ENCODE assay signal across 17 cellular contexts in the genomic region with DNA sequence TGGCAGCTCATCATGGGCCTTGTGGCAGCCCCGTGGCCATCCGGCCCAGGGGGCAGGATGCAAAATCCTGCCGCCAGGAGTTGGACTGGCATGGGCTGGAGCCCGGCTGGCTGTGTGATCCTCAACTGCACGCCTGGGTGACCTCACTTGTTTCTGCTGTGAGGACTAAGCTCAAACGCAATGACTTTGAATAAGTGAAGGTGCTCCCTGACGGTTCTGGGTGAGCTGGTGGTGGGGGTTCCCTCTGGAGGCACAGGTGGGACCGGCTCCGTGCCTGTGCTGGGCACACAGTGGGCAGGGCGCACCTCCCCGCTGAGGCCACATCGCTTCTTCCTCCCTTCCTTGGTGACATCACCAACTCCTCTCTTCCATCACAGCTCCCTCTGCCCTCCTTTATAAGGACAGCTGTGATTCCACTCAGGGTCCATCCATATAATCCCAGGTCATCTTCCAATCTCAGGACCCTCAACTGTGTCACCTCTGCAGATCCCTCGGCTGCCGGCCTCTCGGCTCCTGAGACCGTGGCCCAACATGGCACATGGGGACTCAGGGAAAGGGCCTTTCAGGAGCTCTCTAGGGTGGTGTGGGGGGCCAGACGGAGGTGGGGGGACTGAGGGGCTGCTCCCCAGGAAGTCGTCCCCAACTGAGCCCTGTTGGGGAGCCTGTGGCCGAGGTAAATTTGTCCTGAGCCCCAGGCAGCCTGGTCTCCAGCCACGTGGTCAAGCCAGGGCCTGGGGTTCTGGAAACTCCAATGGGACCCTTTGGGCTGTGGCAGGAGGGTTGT.
DNase-seq lines count a peak whose midpoint lies in the region; ATAC-seq, FAIRE-seq and TF ChIP-seq lines count a peak whose summit lies in the region.
"Had no signal": no experiment of that assay in that cellular context is flagged by ENCODE, and none has a peak within 500 bp of the region (broad histone marks: within the 10 kb centered on the region; RNA-seq: fewer than 3 reads in every experiment).

No MANE protein-coding gene starts in this region.

- H3K9ac ChIP-seq in H1 (replicated peaks in 1 of 4; ENCODE audit: extremely low read depth in 1 of 4, low read depth in 3 of 4, low read length in 3 of 4) = no peak overlapping the region
- no peak overlapping the region for H3K9ac ChIP-seq in neuronal stem cell (ENCODE audit: low read depth, low read length, poor library complexity)
- H3K9ac ChIP-seq: KMS-11 had no signal

- H2BK20ac ChIP-seq in H1 (ENCODE audit: low read length) = no peak overlapping the region

- H2BK120ac ChIP-seq in H1 (replicated peaks; ENCODE audit: low read depth, low read length) = no peak overlapping the region
- no peak overlapping the region for H2BK120ac ChIP-seq in neuronal stem cell (ENCODE audit: low read depth, low read length)

- H2BK15ac ChIP-seq in H1 (ENCODE audit: low read length) (no peak overlapping the region), neuronal stem cell (ENCODE audit: low read length) (peak overlapping the region; percentile 93)

- H4K91ac ChIP-seq in H1 (replicated peaks; ENCODE audit: insufficient read length, low read length) (no peak overlapping the region), neuronal stem cell (ENCODE audit: low read depth, low read length, poor library complexity) (peak overlapping the region; percentile 67)

- H3K4me1 ChIP-seq in H1 (replicated peaks in 1 of 4; ENCODE audit: control insufficient read depth in 3 of 4, insufficient read depth in 4 of 4, low read length in 3 of 4) (peaks cover 0 to 19% (median 2%) of the 10 kb centered on the region in 4 experiments; a peak in 1 of 7 replicates), neuronal stem cell (ENCODE audit: control insufficient read depth in 2 of 2, insufficient read depth in 1 of 2, low read depth in 1 of 2, low read length in 2 of 2) (peaks cover 0 to 6% of the 10 kb centered on the region in 2 donors)

- H2AFZ ChIP-seq in H1 (ENCODE audit: low read length) = no peak overlapping the region
- H2AFZ ChIP-seq in neuronal stem cell (ENCODE audit: low read length) = no peak overlapping the region

- peaks cover under 1% of the 10 kb centered on the region; the same call in 1 of the 2 replicates for H3K23me2 ChIP-seq in H1 (ENCODE audit: low read depth, low read length)

- FAIRE-seq in H1 (lab: Jason Lieb, UNC) = no peak
- FAIRE-seq: D721Med had no signal

- H3K27ac ChIP-seq in H1 (ENCODE audit: low read depth, low read length) (no peak overlapping the region), neuronal stem cell (replicated peaks; ENCODE audit: low read length) (no peak overlapping the region)
- H3K27ac ChIP-seq: KMS-11 had no signal

- ATAC-seq in HG02759 (IDR thresholded peaks at IDR 0.05; ENCODE audit: unreplicated experiment) (no peak), HG02610 (IDR thresholded peaks at IDR 0.05; ENCODE audit: unreplicated experiment) (no peak)
- ATAC-seq: CD8-positive, alpha-beta T cell had no signal

- H3K36me3 ChIP-seq in H1 (ENCODE audit: control insufficient read depth in 2 of 4, insufficient read depth in 4 of 4, low read length in 3 of 4) (no peaks in the 10 kb centered on the region), neuronal stem cell (replicated peaks in 1 of 2; ENCODE audit: control insufficient read depth in 2 of 2, insufficient read depth in 2 of 2, low read length in 2 of 2) (no peaks in the 10 kb centered on the region)

- in situ Hi-C loops in GM13977 (cut with MboI; ENCODE audit: low pct_unique_long_range_greater_than_20kb, low sequenced_read_pairs, unreplicated experiment) = no loop called here

- no peak overlapping the region for H3K23ac ChIP-seq in H1 (ENCODE audit: insufficient read length)
- H3K23ac ChIP-seq in neuronal stem cell (ENCODE audit: low read depth, low read length, poor library complexity) = peak overlapping the region; percentile 87

- 90% methylated on average over 19 of the region's 20 CpGs; no CpG with 5 or more reads in 1 of the 2 experiments for WGBS in H1 (ENCODE audit: extremely low coverage in 1 of 2, insufficient coverage in 1 of 2, insufficient read length in 1 of 2, insufficient replicate concordance in 2 of 2, low coverage in 1 of 2, low lambda C conversion rate in 2 of 2, missing lambda C conversion rate in 1 of 2), 2 experiments
- no CpG with 5 or more reads among the region's 20 CpGs for WGBS in neuronal stem cell (ENCODE audit: extremely low coverage in 2 of 2, insufficient read length in 2 of 2, insufficient replicate concordance in 1 of 2), 2 donors

- H2AK5ac ChIP-seq in H1 (ENCODE audit: low read depth, low read length) (no peak overlapping the region), neuronal stem cell (ENCODE audit: low read depth, low read length) (peak overlapping the region; percentile 86)

- TF ChIP-seq POLR2A in H1 (IDR thresholded peaks at IDR 0.05; ENCODE audit: control extremely low read depth in 1 of 2, low read depth in 2 of 2, low read length in 2 of 2) = no peak

- H3K9me3 ChIP-seq in H1 (ENCODE audit: insufficient read depth in 2 of 2, low read depth in 1 of 2, low read length in 1 of 2) (no peaks in the 10 kb centered on the region), neuronal stem cell (replicated peaks in 1 of 2; ENCODE audit: control insufficient read depth in 2 of 2, insufficient read depth in 1 of 2, low read depth in 1 of 2, low read length in 2 of 2) (no peaks in the 10 kb centered on the region)

- CTCF ChIA-PET in H1 (lab: Charles Lee; ENCODE audit: partially characterized antibody) = interaction anchor here (0.6 to 1.4 kb wide), 6 partner anchors 8 to 868 kb away, joined by 3 to 5 read pairs (median 4); no protein-coding TSS in a partner anchor

- DNase-seq in activated T-cell treated with anti-CD3 and anti-CD28 coated beads, Interleukin-2, amount 50 U/mL, for 1 hour = peak; percentile 8
- no peak for DNase-seq in activated T-cell treated with anti-CD3 and anti-CD28 coated beads for 4 hours
- peak; percentile 19 for DNase-seq in GM13977 (ENCODE audit: low spot score)
- no peak for DNase-seq in H1 (ENCODE audit: low read depth in 1 of 2, low spot score in 2 of 2)
- DNase-seq in neuronal stem cell (ENCODE audit: low spot score) = no peak
- DNase-seq in activated CD4-positive, alpha-beta T cell treated with anti-CD3 and anti-CD28 coated beads for 1 hour = no peak
- DNase-seq: DMS79 treated with DMSO at 0.1 percent for 48 hours; NCI-H1436 treated with DMSO at 0.1 percent for 48 hours; NCI-H2029 treated with DMSO at 0.1 percent for 48 hours; NCI-H2171 treated with DMSO at 0.1 percent for 48 hours; NCI-H446 treated with DMSO at 0.1 percent for 48 hours; NK-92 treated with Interleukin-12 subunit alpha and Interleukin-12 subunit beta, amount 100 ng/mL, for 24 hours had no signal

- POLR2A ChIA-PET in H1 (lab: Charles Lee; ENCODE audit: partially characterized antibody) = no interaction called here

- H2BK12ac ChIP-seq in H1 (ENCODE audit: low read depth, low read length) = no peak overlapping the region
- H2BK12ac ChIP-seq in neuronal stem cell (ENCODE audit: low read length) = peak overlapping the region; percentile 80

- TF ChIP-seq CTCF in GM13977 (IDR thresholded peaks at IDR 0.05; ENCODE audit: extremely low read depth, insufficient read depth, missing control alignments) (no peak), H1 (IDR thresholded peaks at IDR 0.05; ENCODE audit: control extremely low read depth in 1 of 3, insufficient read depth in 1 of 3, low read depth in 1 of 3, low read length in 3 of 3) (no peak)

- H4K5ac ChIP-seq in H1 (ENCODE audit: insufficient read length, low read depth, low read length) = no peak overlapping the region

- no peaks in the 10 kb centered on the region for H4K20me1 ChIP-seq in H1 (replicated peaks in 1 of 2; ENCODE audit: control insufficient read depth in 1 of 2, insufficient read depth in 2 of 2, low read length in 2 of 2)

- no peaks in the 10 kb centered on the region for H3K79me1 ChIP-seq in H1 (ENCODE audit: low read depth, low read length)
- no peaks in the 10 kb centered on the region for H3K79me1 ChIP-seq in neuronal stem cell (ENCODE audit: low read depth, low read length)

- H3K18ac ChIP-seq in H1 (ENCODE audit: extremely low read depth, low read length) = no peak overlapping the region
- peak overlapping the region; percentile 19 for H3K18ac ChIP-seq in neuronal stem cell (ENCODE audit: low read length)

- H3K4me3 ChIP-seq in H1 (ENCODE audit: extremely low read depth in 1 of 4, insufficient read depth in 2 of 4, low read depth in 3 of 4, low read length in 4 of 4) (no peak overlapping the region), neuronal stem cell (ENCODE audit: low read length in 2 of 2) (peak overlapping the region in 1 of 2 donors; percentile 15)

- no peak overlapping the region for H3K56ac ChIP-seq in H1 (replicated peaks; ENCODE audit: insufficient read length, low read depth, low read length)

- H3K4ac ChIP-seq in H1 (replicated peaks; ENCODE audit: insufficient read length, low read depth, low read length) = no peak overlapping the region
- H3K4ac ChIP-seq in neuronal stem cell (ENCODE audit: low read length) = no peak overlapping the region

- H3K4me2 ChIP-seq in H1 (ENCODE audit: insufficient read depth in 1 of 2, low read depth in 2 of 2, low read length in 2 of 2) (no peak overlapping the region), neuronal stem cell (ENCODE audit: insufficient read depth, low read length, poor library complexity, severe bottlenecking) (no peak overlapping the region)
- H3K4me2 ChIP-seq: KMS-11 had no signal

- no peak for TF ChIP-seq RAD21 in H1 (IDR thresholded peaks at IDR 0.05 in 1 of 2, conservative IDR thresholded peaks at IDR 0.05 in 1 of 2; ENCODE audit: low read depth in 2 of 2, low read length in 2 of 2)

- H2BK5ac ChIP-seq in H1 (ENCODE audit: low read depth, low read length) (no peak overlapping the region), neuronal stem cell (ENCODE audit: low read length) (peak overlapping the region; percentile 63)

- peak overlapping the region; percentile 51; the same call in 1 of the 2 replicates for H4K8ac ChIP-seq in H1 (ENCODE audit: extremely low read depth, insufficient read depth, low read length)
- H4K8ac ChIP-seq in neuronal stem cell (ENCODE audit: low read depth, low read length) = no peak overlapping the region

- no peaks in the 10 kb centered on the region for H3K79me2 ChIP-seq in H1 (ENCODE audit: control insufficient read depth in 1 of 2, insufficient read depth in 2 of 2, low read length in 2 of 2)

- H3K27me3 ChIP-seq in H1 (replicated peaks in 1 of 4; ENCODE audit: control insufficient read depth in 3 of 4, extremely low read depth in 1 of 4, insufficient read depth in 3 of 4, low read length in 3 of 4) = no peaks in the 10 kb centered on the region
- peaks cover 0 to 3% (median 0%) of the 10 kb centered on the region in 3 experiments for H3K27me3 ChIP-seq in neuronal stem cell (ENCODE audit: control insufficient read depth in 3 of 3, insufficient read depth in 3 of 3, low read depth in 1 of 3, low read length in 3 of 3)

- H3K14ac ChIP-seq in H1 (ENCODE audit: insufficient read length) (no peak overlapping the region), neuronal stem cell (ENCODE audit: low read length) (no peak overlapping the region)

- TF ChIP-seq EP300 in H1 (IDR thresholded peaks at IDR 0.05; ENCODE audit: borderline replicate concordance in 1 of 2, low read depth in 2 of 2, low read length in 2 of 2) = no peak

TF ChIP-seq in H1, 55 proteins besides CTCF, POLR2A, EP300 and RAD21 (continues in another document):
- no peak for TF ChIP-seq EZH2 (IDR thresholded peaks at IDR 0.05; ENCODE audit: low read depth, low read length, severe bottlenecking)
- no peak for TF ChIP-seq KDM4A (IDR thresholded peaks at IDR 0.05; ENCODE audit: low read depth, low read length, severe bottlenecking)

Comparison
In these comparisons a context has a peak if more than half of its experiments do, and no peak if none do; other contexts are left out.
1. DNase-seq: peak in activated T-cell treated with anti-CD3 and anti-CD28 coated beads, Interleukin-2, amount 50 U/mL, for 1 hour (single experiment) and GM13977 (single experiment); none in activated T-cell treated with anti-CD3 and anti-CD28 coated beads for 4 hours (single experiment), H1 (0 of 2), neuronal stem cell (single experiment) and activated CD4-positive, alpha-beta T cell treated with anti-CD3 and anti-CD28 coated beads for 1 hour (single experiment).